ENCODE assay signal across 8 cellular contexts in the genomic region with DNA sequence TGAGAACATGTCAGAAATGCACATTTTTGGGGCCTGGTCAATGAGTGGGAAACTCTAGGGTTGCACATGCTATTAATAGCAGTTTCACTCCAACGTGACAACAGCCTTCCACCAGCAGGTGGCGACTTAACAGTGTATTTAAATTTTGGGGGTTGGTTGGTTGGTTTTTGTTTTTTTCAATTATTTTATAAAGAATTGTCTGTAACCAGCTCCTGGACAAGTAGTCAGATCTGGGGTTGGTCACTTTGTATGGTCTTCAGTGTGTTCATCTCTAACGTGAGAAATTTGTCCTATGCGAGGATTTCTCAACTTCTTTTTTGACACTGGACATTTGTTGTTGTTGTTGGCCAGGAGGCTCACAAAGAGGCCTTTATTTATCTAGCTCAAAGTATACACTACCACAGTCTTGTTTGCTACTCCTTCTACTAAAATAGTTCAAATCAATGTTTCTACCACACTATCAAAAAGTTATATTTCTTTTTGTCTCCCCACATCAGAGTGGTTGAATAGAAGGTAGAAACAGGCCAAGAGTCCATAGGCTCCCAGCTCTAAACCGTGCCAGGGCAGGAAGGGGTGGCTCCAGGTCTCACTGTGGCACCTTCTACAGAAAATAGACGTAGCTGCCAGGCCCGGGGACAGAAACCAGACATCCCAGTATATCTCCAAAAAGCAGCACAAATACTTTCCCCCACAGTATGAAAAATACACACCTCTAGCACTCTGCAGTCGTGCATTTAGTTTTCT.
A peak's percentile ranks its signal among the peaks of the same experiment; 100 is the strongest.
DNase-seq lines count a peak whose midpoint lies in the region; ATAC-seq, FAIRE-seq and TF ChIP-seq lines count a peak whose summit lies in the region.

No MANE protein-coding gene starts in this region.

- no peaks in the 10 kb centered on the region for H3K79me2 ChIP-seq in keratinocyte (ENCODE audit: control insufficient read depth, insufficient read depth, low read length)

- no peak overlapping the region for H3K27ac ChIP-seq in WERI-Rb-1
- no peak overlapping the region for H3K27ac ChIP-seq in breast epithelium
- no peak overlapping the region for H3K27ac ChIP-seq in keratinocyte (ENCODE audit: control insufficient read depth, insufficient read depth, low read length)

- H2AFZ ChIP-seq in keratinocyte (ENCODE audit: control insufficient read depth, low read length), result no peak overlapping the region

- peak; percentile 55 for DNase-seq in EL
- DNase-seq in MG63, result peak; percentile 18
- peak; percentile 54 for DNase-seq in WERI-Rb-1
- peak in 1 of 2 donors; percentile 34 for DNase-seq in breast epithelium (ENCODE audit: low spot score in 2 of 2)
- DNase-seq in keratinocyte (ENCODE audit: low read depth, low spot score), result no peak
- peak; percentile 63 to 64 for DNase-seq in stimulated activated CD4-positive, alpha-beta T cell treated with anti-CD3 and anti-CD28 coated beads, Interleukin-2, amount 100 ng/mL, for 48 hours
- no peak for DNase-seq in HPDE6-E6E7 (ENCODE audit: extremely low spot score)

- H4K20me1 ChIP-seq in keratinocyte (ENCODE audit: control insufficient read depth, extremely low read depth, insufficient read depth, low read length), result no peaks in the 10 kb centered on the region

- ATAC-seq in GM21576 (IDR thresholded peaks at IDR 0.05; ENCODE audit: unreplicated experiment), result peak; percentile 58

- intact Hi-C loops in breast epithelium (cut with DNase I; ENCODE audit: low total_unique reads), result no loop called here

- H3K27me3 ChIP-seq in MG63 (no peaks in the 10 kb centered on the region), WERI-Rb-1 (ENCODE audit: insufficient read depth, low read depth, severe bottlenecking) (no peaks in the 10 kb centered on the region), breast epithelium (no peaks in the 10 kb centered on the region), keratinocyte (ENCODE audit: control insufficient read depth, extremely low read depth, insufficient read depth, low read length) (no peaks in the 10 kb centered on the region)

- peak; percentile 72 for FAIRE-seq in keratinocyte (lab: Jason Lieb, UNC)

- no peak for TF ChIP-seq POLR2A in breast epithelium (IDR thresholded peaks at IDR 0.05)

- dilution Hi-C loops in keratinocyte (cut with MboI; ENCODE audit: extremely low pct_ligation_motif_present, low sequenced_read_pairs), result no loop called here

- no peaks in the 10 kb centered on the region for H3K36me3 ChIP-seq in MG63
- H3K36me3 ChIP-seq in WERI-Rb-1, result no peaks in the 10 kb centered on the region
- no peaks in the 10 kb centered on the region for H3K36me3 ChIP-seq in breast epithelium
- H3K36me3 ChIP-seq in keratinocyte (ENCODE audit: control insufficient read depth in 2 of 2, extremely low read depth in 1 of 2, insufficient read depth in 2 of 2, low read length in 2 of 2), result no peaks in the 10 kb centered on the region

- H3K4me1 ChIP-seq in breast epithelium (no peaks in the 10 kb centered on the region), keratinocyte (ENCODE audit: control insufficient read depth, extremely low read depth, insufficient read depth, low read length) (no peaks in the 10 kb centered on the region)

- H3K9me3 ChIP-seq in MG63 (no peaks in the 10 kb centered on the region), WERI-Rb-1 (ENCODE audit: severe bottlenecking) (no peaks in the 10 kb centered on the region), breast epithelium (no peaks in the 10 kb centered on the region), keratinocyte (ENCODE audit: control insufficient read depth, low read depth, low read length) (no peaks in the 10 kb centered on the region)

- TF ChIP-seq CTCF in WERI-Rb-1 (IDR thresholded peaks at IDR 0.05; ENCODE audit: low read depth, low read length) (peak; percentile 60), breast epithelium (IDR thresholded peaks at IDR 0.05) (peak; percentile 60 to 77 (median 61)), keratinocyte (optimal IDR thresholded peaks at IDR 0.05 in 1 of 3, IDR thresholded peaks at IDR 0.05 in 1 of 3, conservative IDR thresholded peaks at IDR 0.05 in 1 of 3; ENCODE audit: extremely low read depth in 1 of 3, insufficient read depth in 2 of 3, low read length in 3 of 3) (peak; percentile 67 to 77 (median 77))

- no peaks in the 10 kb centered on the region for H3K9me1 ChIP-seq in keratinocyte (ENCODE audit: control insufficient read depth, extremely low read depth, insufficient read depth, low read length)

- no peak overlapping the region for H3K9ac ChIP-seq in keratinocyte (ENCODE audit: control insufficient read depth, extremely low read depth, insufficient read depth, low read length)

- no peak overlapping the region for H3K4me2 ChIP-seq in keratinocyte (ENCODE audit: control insufficient read depth, extremely low read depth, insufficient read depth, low read depth, low read length)

- no peak overlapping the region for H3K4me3 ChIP-seq in MG63
- H3K4me3 ChIP-seq in WERI-Rb-1 (ENCODE audit: low read depth, low read length), result no peak overlapping the region
- no peak overlapping the region for H3K4me3 ChIP-seq in breast epithelium
- no peak overlapping the region for H3K4me3 ChIP-seq in keratinocyte (ENCODE audit: control insufficient read depth in 2 of 3, extremely low read depth in 1 of 3, insufficient read depth in 2 of 3, low read depth in 1 of 3, low read length in 3 of 3)

Comparison
In these comparisons a context has a peak if more than half of its experiments do, and no peak if none do; other contexts are left out.
1. DNase-seq: peak in EL (single experiment), MG63 (single experiment), WERI-Rb-1 (single experiment) and stimulated activated CD4-positive, alpha-beta T cell treated with anti-CD3 and anti-CD28 coated beads, Interleukin-2, amount 100 ng/mL, for 48 hours (2 of 2); none in keratinocyte (single experiment) and HPDE6-E6E7 (single experiment).
2. Peak in every context shown above with its lines, with median percentiles within 50 percentile points of each other: CTCF ChIP-seq.